8 cellular contexts compared by ENCODE assay signal in genomic region chr15:49151831-49152230, GRCh38.
"Had no signal": no experiment of that assay in that cellular context is flagged by ENCODE, and none has a peak within 500 bp of the region (broad histone marks: within the 10 kb centered on the region; RNA-seq: fewer than 3 reads in every experiment).

No MANE protein-coding gene starts in this region.

- H3K9me3 ChIP-seq: HAP-1 had no signal

- H3K4me3 ChIP-seq: GM23248, HAP-1 had no signal

- ATAC-seq: HCT116 had no signal

- H2AFZ ChIP-seq: GM23248 had no signal

- H3K27ac ChIP-seq: HL-60 had no signal

- DNase-seq: GM23248, GOT3, H7, HFFc6, KG1 had no signal

- H3K9ac ChIP-seq: GM23248 had no signal
